In the genomic region with DNA sequence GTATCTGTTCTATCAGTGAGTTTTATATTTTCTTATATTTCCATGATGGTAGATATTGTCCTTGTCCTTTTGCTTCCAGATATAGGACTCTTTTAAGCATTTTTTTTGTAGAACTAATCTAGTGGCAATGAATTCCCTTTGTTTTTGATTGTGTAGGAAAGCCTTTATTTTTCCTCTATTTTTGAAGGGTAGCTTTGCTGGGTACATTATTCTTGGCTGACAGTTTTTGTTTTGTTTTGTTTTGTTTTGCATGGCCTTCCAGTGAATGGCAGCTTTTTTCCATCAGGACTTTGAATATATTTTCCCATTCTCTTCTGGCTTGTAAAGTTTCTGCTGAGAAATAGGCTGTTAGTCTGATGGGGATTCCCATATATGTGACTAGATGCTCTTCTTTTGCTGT, we compare ENCODE assay signal across 36 cellular contexts.
"Had no signal": no experiment of that assay in that cellular context is flagged by ENCODE, and none has a peak within 500 bp of the region (broad histone marks: within the 10 kb centered on the region; RNA-seq: fewer than 3 reads in every experiment).

No MANE protein-coding gene starts in this region.

- ATAC-seq: activated naive CD8-positive, alpha-beta T cell treated with anti-CD3 and anti-CD28 coated beads, Interleukin-2, amount 50 U/mL, for 24 hours; activated T-cell treated with anti-CD3 and anti-CD28 coated beads, Interleukin-2, amount 50 U/mL, for 4 hours; activated T-cell treated with anti-CD3 and anti-CD28 coated beads, Interleukin-2, amount 50 U/mL, for 72 hours; activated T-helper 17 cell treated with anti-CD3 and anti-CD28 coated beads, Interleukin-2, amount 50 U/mL, for 72 hours; body of pancreas had no signal

- H3K27ac Mint-ChIP-seq: activated naive CD4-positive, alpha-beta T cell treated with anti-CD3 and anti-CD28 coated beads for 36 hours; activated naive CD4-positive, alpha-beta T cell treated with anti-CD3 and anti-CD28 coated beads, Interleukin-2, amount 10 ng/mL, durations not matched to agents 7 days and 5 days; activated naive CD8-positive, alpha-beta T cell; activated naive CD8-positive, alpha-beta T cell treated with anti-CD3 and anti-CD28 coated beads for 36 hours; activated naive CD8-positive, alpha-beta T cell treated with anti-CD3 and anti-CD28 coated beads, Interleukin-2, amount 10 ng/mL, durations not matched to agents 7 days and 5 days; activated naive CD8-positive, alpha-beta T cell treated with anti-CD3 and anti-CD28 coated beads, Interleukin-2, amount 50 U/mL, for 24 hours; activated T-cell treated with anti-CD3 and anti-CD28 coated beads, Interleukin-2, amount 50 U/mL, for 24 hours; activated T-cell treated with anti-CD3 and anti-CD28 coated beads, Interleukin-2, amount 50 U/mL, for 72 hours; activated T-helper 1 cell treated with anti-CD3 and anti-CD28 coated beads, Interleukin-12 subunit alpha, Interleukin-12 subunit beta, Interleukin-2, Interleukin-4 antibody, amounts not matched to agents 30 ng/mL and 10 ng/mL and 1 ng/mL, durations not matched to agents 14 hours and 24 hours and 36 hours; activated T-helper 17 cell treated with anti-CD3 and anti-CD28 coated beads, Interleukin-2, amount 50 U/mL, for 72 hours; activated T-helper 2 cell treated with anti-CD3 and anti-CD28 coated beads, Interferon-gamma antibody, Interleukin-2, Interleukin-4, amounts not matched to agents 10 μg/mL and 5 μg/mL and 100 μg/mL, durations not matched to agents 14 hours and 24 hours and 36 hours; brain had no signal

- DNase-seq: activated effector memory CD4-positive, alpha-beta T cell treated with anti-CD3 and anti-CD28 coated beads, Interleukin-2, amount 50 U/mL, for 16 hours; activated effector memory CD4-positive, alpha-beta T cell treated with Interleukin-2 at 50 U/mL for 16 hours; activated gamma-delta T cell; activated gamma-delta T cell treated with Interleukin-2 at 50 U/mL for 16 hours; activated naive CD4-positive, alpha-beta T cell; activated naive CD4-positive, alpha-beta T cell treated with anti-CD3 and anti-CD28 coated beads for 36 hours; activated naive CD4-positive, alpha-beta T cell treated with anti-CD3 and anti-CD28 coated beads, Interleukin-2, amount 10 ng/mL, durations not matched to agents 7 days and 5 days; activated naive CD4-positive, alpha-beta T cell treated with anti-CD3 and anti-CD28 coated beads, Interleukin-2, amount 50 U/mL, for 16 hours; activated naive CD4-positive, alpha-beta T cell treated with Interleukin-2 at 50 U/mL for 16 hours; activated naive CD8-positive, alpha-beta T cell treated with anti-CD3 and anti-CD28 coated beads for 36 hours; activated naive CD8-positive, alpha-beta T cell treated with anti-CD3 and anti-CD28 coated beads, Interleukin-2, amount 10 ng/mL, durations not matched to agents 7 days and 5 days; activated naive CD8-positive, alpha-beta T cell treated with anti-CD3 and anti-CD28 coated beads, Interleukin-2, amount 50 U/mL, for 24 hours; activated T-cell treated with anti-CD3 and anti-CD28 coated beads, Interleukin-2, amount 50 U/mL, for 1 hour; activated T-cell treated with anti-CD3 and anti-CD28 coated beads, Interleukin-2, amount 50 U/mL, for 24 hours; activated T-cell treated with anti-CD3 and anti-CD28 coated beads, Interleukin-2, amount 50 U/mL, for 4 hours; activated T-cell treated with anti-CD3 and anti-CD28 coated beads, Interleukin-2, amount 50 U/mL, for 48 hours; activated T-cell treated with anti-CD3 and anti-CD28 coated beads, Interleukin-2, amount 50 U/mL, for 72 hours; adrenal gland; amniotic stem cell; amygdala; anterior cingulate cortex; aorta; body of pancreas; brain microvascular endothelial cell; caudate nucleus; central memory CD4-positive, alpha-beta T cell; cerebellar nuclear complex had no signal

- H3K4me1 ChIP-seq: adrenal gland, ascending aorta, body of pancreas, breast epithelium had no signal

- H3K27ac ChIP-seq: adrenal gland, ascending aorta, body of pancreas, brain microvascular endothelial cell, breast epithelium, cardiac muscle cell had no signal

- H3K36me3 Mint-ChIP-seq: brain had no signal

- H3K4me3 Mint-ChIP-seq: activated naive CD4-positive, alpha-beta T cell treated with anti-CD3 and anti-CD28 coated beads for 36 hours; activated naive CD4-positive, alpha-beta T cell treated with anti-CD3 and anti-CD28 coated beads, Interleukin-2, amount 10 ng/mL, durations not matched to agents 7 days and 5 days; activated naive CD8-positive, alpha-beta T cell; activated naive CD8-positive, alpha-beta T cell treated with anti-CD3 and anti-CD28 coated beads for 36 hours; activated naive CD8-positive, alpha-beta T cell treated with anti-CD3 and anti-CD28 coated beads, Interleukin-2, amount 10 ng/mL, durations not matched to agents 7 days and 5 days; activated naive CD8-positive, alpha-beta T cell treated with anti-CD3 and anti-CD28 coated beads, Interleukin-2, amount 50 U/mL, for 24 hours; activated T-cell treated with anti-CD3 and anti-CD28 coated beads, Interleukin-2, amount 50 U/mL, for 24 hours; activated T-cell treated with anti-CD3 and anti-CD28 coated beads, Interleukin-2, amount 50 U/mL, for 4 hours; activated T-cell treated with anti-CD3 and anti-CD28 coated beads, Interleukin-2, amount 50 U/mL, for 72 hours; activated T-helper 1 cell treated with anti-CD3 and anti-CD28 coated beads, Interleukin-12 subunit alpha, Interleukin-12 subunit beta, Interleukin-2, Interleukin-4 antibody, amounts not matched to agents 30 ng/mL and 10 ng/mL and 1 ng/mL, durations not matched to agents 14 hours and 24 hours and 36 hours; activated T-helper 17 cell treated with anti-CD3 and anti-CD28 coated beads, Interleukin-2, amount 50 U/mL, for 72 hours; brain; central memory CD8-positive, alpha-beta T cell had no signal

- H3K4me1 Mint-ChIP-seq: activated naive CD8-positive, alpha-beta T cell treated with anti-CD3 and anti-CD28 coated beads, Interleukin-2, amount 10 ng/mL, durations not matched to agents 7 days and 5 days; activated naive CD8-positive, alpha-beta T cell treated with anti-CD3 and anti-CD28 coated beads, Interleukin-2, amount 50 U/mL, for 24 hours; activated T-helper 17 cell treated with anti-CD3 and anti-CD28 coated beads, Interleukin-2, amount 50 U/mL, for 72 hours; brain; central memory CD8-positive, alpha-beta T cell had no signal

- H3K4me3 ChIP-seq: adrenal gland, ascending aorta, body of pancreas, breast epithelium, cardiac muscle cell had no signal

- H3K27me3 Mint-ChIP-seq: activated naive CD8-positive, alpha-beta T cell had no signal

- H3K36me3 ChIP-seq: adrenal gland, ascending aorta, brain microvascular endothelial cell, breast epithelium, cardiac muscle cell had no signal
